In genomic region chr2:124879615-124880014, GRCh38 we compare ENCODE assay signal across 28 cellular contexts.
"Had no signal": no experiment of that assay in that cellular context is flagged by ENCODE, and none has a peak within 500 bp of the region (broad histone marks: within the 10 kb centered on the region; RNA-seq: fewer than 3 reads in every experiment).

No MANE protein-coding gene starts in this region.

- DNase-seq: activated CD4-positive, alpha-beta T cell treated with anti-CD3 and anti-CD28 coated beads, Interleukin-2, amount 10 ng/mL, durations not matched to agents 24 days and 14 days; activated CD4-positive, alpha-beta T cell treated with anti-CD3 and anti-CD28 coated beads, Interleukin-2, amount 50 U/mL, for 4 hours; activated CD8-positive, alpha-beta T cell treated with anti-CD3 and anti-CD28 coated beads for 36 hours; activated effector memory CD4-positive, alpha-beta T cell treated with anti-CD3 and anti-CD28 coated beads, Interleukin-2, amount 50 U/mL, for 16 hours; activated naive CD4-positive, alpha-beta T cell; activated naive CD4-positive, alpha-beta T cell treated with anti-CD3 and anti-CD28 coated beads, Interleukin-2, amount 50 U/mL, for 16 hours; activated naive CD8-positive, alpha-beta T cell treated with anti-CD3 and anti-CD28 coated beads for 36 hours; activated T-cell treated with anti-CD3 and anti-CD28 coated beads, Interleukin-2, amount 50 U/mL, for 1 hour; activated T-cell treated with anti-CD3 and anti-CD28 coated beads, Interleukin-2, amount 50 U/mL, for 72 hours; amniotic stem cell; aorta; IMR-90; NCI-H1092 treated with DMSO at 0.1 percent for 48 hours; NCI-H1417; NCI-H1694; NCI-H1930; NCI-H2081 treated with DMSO at 0.1 percent for 48 hours; NCI-H345; NCI-H524 treated with DMSO at 0.1 percent for 48 hours; NK-92 treated with Interleukin-12 subunit alpha and Interleukin-12 subunit beta, amount 100 ng/mL, for 24 hours; PC-9; T1000 had no signal

- H3K27ac Mint-ChIP-seq: activated CD4-positive, alpha-beta T cell treated with anti-CD3 and anti-CD28 coated beads, Interleukin-2, amount 10 ng/mL, durations not matched to agents 24 days and 14 days; activated CD8-positive, alpha-beta T cell treated with anti-CD3 and anti-CD28 coated beads for 36 hours; activated naive CD8-positive, alpha-beta T cell treated with anti-CD3 and anti-CD28 coated beads for 36 hours; activated T-cell treated with anti-CD3 and anti-CD28 coated beads, Interleukin-2, amount 50 U/mL, for 72 hours; activated T-helper 17 cell treated with anti-CD3 and anti-CD28 coated beads, Interleukin-2, amount 50 U/mL, for 72 hours had no signal

- H3K27me3 Mint-ChIP-seq: activated CD4-positive, alpha-beta T cell treated with anti-CD3 and anti-CD28 coated beads, Interleukin-2, amount 10 ng/mL, durations not matched to agents 24 days and 14 days; activated CD8-positive, alpha-beta T cell treated with anti-CD3 and anti-CD28 coated beads for 36 hours; activated naive CD8-positive, alpha-beta T cell treated with anti-CD3 and anti-CD28 coated beads for 36 hours; activated T-helper 17 cell treated with anti-CD3 and anti-CD28 coated beads, Interleukin-2, amount 50 U/mL, for 72 hours had no signal

- H3K36me3 ChIP-seq: cardiac muscle cell had no signal

- ATAC-seq: activated CD8-positive, alpha-beta T cell treated with anti-CD3 and anti-CD28 coated beads for 36 hours; activated T-cell treated with anti-CD3 and anti-CD28 coated beads, Interleukin-2, amount 50 U/mL, for 72 hours; activated T-helper 17 cell treated with anti-CD3 and anti-CD28 coated beads, Interleukin-2, amount 50 U/mL, for 72 hours; K562; Right ventricle myocardium inferior had no signal

- H3K4me1 Mint-ChIP-seq: activated CD4-positive, alpha-beta T cell treated with anti-CD3 and anti-CD28 coated beads, Interleukin-2, amount 10 ng/mL, durations not matched to agents 24 days and 14 days; activated naive CD8-positive, alpha-beta T cell treated with anti-CD3 and anti-CD28 coated beads for 36 hours; activated T-helper 17 cell treated with anti-CD3 and anti-CD28 coated beads, Interleukin-2, amount 50 U/mL, for 72 hours had no signal

- H3K4me3 ChIP-seq: cardiac muscle cell, K562, PC-9, SK-N-MC had no signal

- H3K27me3 ChIP-seq: cardiac muscle cell had no signal

- H3K4me3 Mint-ChIP-seq: activated CD4-positive, alpha-beta T cell treated with anti-CD3 and anti-CD28 coated beads, Interleukin-2, amount 10 ng/mL, durations not matched to agents 24 days and 14 days; activated CD8-positive, alpha-beta T cell treated with anti-CD3 and anti-CD28 coated beads for 36 hours; activated naive CD8-positive, alpha-beta T cell treated with anti-CD3 and anti-CD28 coated beads for 36 hours; activated T-cell treated with anti-CD3 and anti-CD28 coated beads, Interleukin-2, amount 50 U/mL, for 72 hours; activated T-helper 17 cell treated with anti-CD3 and anti-CD28 coated beads, Interleukin-2, amount 50 U/mL, for 72 hours had no signal

- H3K27ac ChIP-seq: cardiac muscle cell, PC-9, RWPE1, SK-N-MC had no signal

- H3K36me3 Mint-ChIP-seq: activated naive CD8-positive, alpha-beta T cell treated with anti-CD3 and anti-CD28 coated beads for 36 hours had no signal
